In genomic region chr19:7863157-7863970, GRCh38 we compare ENCODE assay signal across 12 cellular contexts. TPM values are rescaled to one million over a fixed set of nuclear protein-coding genes. Genes with fewer than 3 reads are reported as not detected.
A peak's percentile ranks its signal among the peaks of the same experiment; 100 is the strongest.
DNase-seq lines count a peak whose midpoint lies in the region; ATAC-seq and TF ChIP-seq lines count a peak whose summit lies in the region.
"Had no signal": no experiment of that assay in that cellular context is flagged by ENCODE, and none has a peak within 500 bp of the region (broad histone marks: within the 10 kb centered on the region; RNA-seq: fewer than 3 reads in every experiment).

No MANE protein-coding gene starts in this region.

- H3K36me3 Mint-ChIP-seq in glutamatergic neuron (ENCODE audit: unreplicated experiment): no peaks in the 10 kb centered on the region

- H3K4me1 ChIP-seq in cardiac muscle cell (ENCODE audit: low read depth) (peaks cover 10% of the 10 kb centered on the region), heart right ventricle (peaks cover 0 to 26% (median 20%) of the 10 kb centered on the region in 9 donors), suprapubic skin (peaks cover 31% of the 10 kb centered on the region)

- H3K27ac Mint-ChIP-seq in glutamatergic neuron (ENCODE audit: unreplicated experiment): no peak overlapping the region
- H3K27ac Mint-ChIP-seq: activated T-cell treated with anti-CD3 and anti-CD28 coated beads, Interleukin-2, amount 50 U/mL, for 72 hours; stimulated activated naive CD8-positive, alpha-beta T cell treated with anti-CD3 and anti-CD28 coated beads, Interleukin-15, Interleukin-2, amounts not matched to agents 100 ng/mL and 50 ng/mL, for 24 hours had no signal

- H3K4me1 Mint-ChIP-seq in glutamatergic neuron (ENCODE audit: low read depth, unreplicated experiment): peaks cover 2% of the 10 kb centered on the region

- peaks cover 20% of the 10 kb centered on the region for H3K27me3 Mint-ChIP-seq in glutamatergic neuron (ENCODE audit: unreplicated experiment)

- no peak for TF ChIP-seq POLR2A in suprapubic skin (IDR thresholded peaks at IDR 0.05)

- peaks cover 13% of the 10 kb centered on the region for H3K9me3 Mint-ChIP-seq in glutamatergic neuron (ENCODE audit: unreplicated experiment)
- H3K9me3 Mint-ChIP-seq: activated T-cell treated with anti-CD3 and anti-CD28 coated beads, Interleukin-2, amount 50 U/mL, for 72 hours; stimulated activated naive CD8-positive, alpha-beta T cell treated with anti-CD3 and anti-CD28 coated beads, Interleukin-15, Interleukin-2, amounts not matched to agents 100 ng/mL and 50 ng/mL, for 24 hours had no signal

- TF ChIP-seq CTCF in cardiac muscle cell (IDR thresholded peaks at IDR 0.05; ENCODE audit: low read depth, low read length) (no peak), heart right ventricle (IDR thresholded peaks at IDR 0.05) (no peak), glutamatergic neuron (IDR thresholded peaks at IDR 0.05; ENCODE audit: partially characterized antibody, unreplicated experiment) (no peak), suprapubic skin (IDR thresholded peaks at IDR 0.05) (no peak)

- peak overlapping the region; percentile 25 for H3K4me3 ChIP-seq in cardiac muscle cell
- H3K4me3 ChIP-seq in heart right ventricle: no peak overlapping the region
- peak overlapping the region; percentile 35 for H3K4me3 ChIP-seq in suprapubic skin
- no peak overlapping the region for H3K4me3 ChIP-seq in MG63

- H3K36me3 ChIP-seq in cardiac muscle cell (no peaks in the 10 kb centered on the region), heart right ventricle (peaks cover 0 to 21% (median 0%) of the 10 kb centered on the region in 9 donors), suprapubic skin (peaks cover 9% of the 10 kb centered on the region), MG63 (no peaks in the 10 kb centered on the region)

- DNase-seq in cardiac muscle cell (ENCODE audit: low read depth in 1 of 2, low spot score in 1 of 2): peak in 1 of 2 donors; percentile 44
- no peak for DNase-seq in heart right ventricle
- DNase-seq in glutamatergic neuron: peak; percentile 60
- DNase-seq in suprapubic skin (ENCODE audit: low spot score in 2 of 2): peak in 1 of 2 donors; percentile 65
- DNase-seq in NCI-H187 (lab: John Stamatoyannopoulos, UW): no peak
- no peak for DNase-seq in MG63
- DNase-seq: GDM1 had no signal

- no peak overlapping the region for H3K4me3 Mint-ChIP-seq in glutamatergic neuron (ENCODE audit: unreplicated experiment)
- H3K4me3 Mint-ChIP-seq: stimulated activated naive CD8-positive, alpha-beta T cell treated with anti-CD3 and anti-CD28 coated beads, Interleukin-15, Interleukin-2, amounts not matched to agents 100 ng/mL and 50 ng/mL, for 24 hours had no signal

- no peak for TF ChIP-seq EP300 in suprapubic skin (IDR thresholded peaks at IDR 0.05)

- intact Hi-C loops in heart right ventricle (cut with DNase I): no loop called here

- ATAC-seq in heart right ventricle: no peak

- WGBS in heart right ventricle, 2 donors: 75 to 78% methylated on average over 74 to 83 of the region's 83 CpGs
- 66% methylated on average over 24 of the region's 83 CpGs for WGBS in suprapubic skin

- H3K27ac ChIP-seq in cardiac muscle cell (no peak overlapping the region), heart right ventricle (no peak overlapping the region), suprapubic skin (no peak overlapping the region)

- H3K9me3 ChIP-seq in cardiac muscle cell (ENCODE audit: low read depth) (no peaks in the 10 kb centered on the region), heart right ventricle (no peaks in the 10 kb centered on the region), suprapubic skin (no peaks in the 10 kb centered on the region), MG63 (no peaks in the 10 kb centered on the region)

- H3K27me3 ChIP-seq in cardiac muscle cell: peaks cover 72% of the 10 kb centered on the region
- peaks cover 4 to 75% (median 53%) of the 10 kb centered on the region in 7 donors for H3K27me3 ChIP-seq in heart right ventricle
- peaks cover 4% of the 10 kb centered on the region for H3K27me3 ChIP-seq in suprapubic skin
- H3K27me3 ChIP-seq in MG63: no peaks in the 10 kb centered on the region

RNA-seq across cellular contexts. Expression of gene PRR36, which starts 10.8 kb away (rescaled TPM):
- 2.0 and 6.1 TPM in 2 replicates for total RNA-seq in cardiac muscle cell
- polyA plus RNA-seq in cardiac muscle cell: 6.2 and 10.3 TPM in 2 replicates
- under 1 TPM in 1 of 10 donors, not detected in 9; 0.05 TPM for total RNA-seq in heart right ventricle
- under 1 TPM; 0.01 to 0.07 TPM for polyA plus RNA-seq in heart right ventricle
- 37.4 TPM for total RNA-seq in glutamatergic neuron (ENCODE audit: unreplicated experiment)
- 1 to 10 TPM in 1 of 4 donors, under 1 TPM in 3; 0.26 to 1.1 (median 0.74) TPM for total RNA-seq in suprapubic skin
- total RNA-seq in MG63 (2014; rRNA removed; shearing (Covaris generic); ENCODE audit: low replicate concordance): not detected in 2 replicates
- total RNA-seq: NCI-H460 had no signal
- polyA plus RNA-seq: fibroblast of lung, keratinocyte had no signal

RNA-seq across cellular contexts. Expression of gene LRRC8E, which starts 24.9 kb away (rescaled TPM):
- total RNA-seq in cardiac muscle cell (2.4 and 3.5 TPM in 2 replicates), heart right ventricle (1 to 10 TPM in 5 of 10 donors, under 1 TPM in 5; 0.33 to 3.3 (median 0.99) TPM), glutamatergic neuron (ENCODE audit: unreplicated experiment) (not detected), suprapubic skin (10 to 100 TPM; 15.2 to 41.6 (median 30.9) TPM)
- polyA plus RNA-seq in cardiac muscle cell (1.3 TPM in 1 of 2 replicates, not detected in the other), heart right ventricle (1 to 10 TPM in 1 of 2 donors, under 1 TPM in 1; 0.66 to 1.2 TPM)
- 11.9 and 20.1 TPM in 2 replicates for total RNA-seq in MG63 (2014; rRNA removed; shearing (Covaris generic); ENCODE audit: low replicate concordance)
- total RNA-seq: activated T-cell treated with anti-CD3 and anti-CD28 coated beads, Interleukin-2, amount 50 U/mL, for 72 hours had no signal

RNA-seq across cellular contexts. Expression of gene EVI5L, which starts 33.3 kb away (rescaled TPM):
- total RNA-seq in cardiac muscle cell (41.9 and 48.6 TPM in 2 replicates), heart right ventricle (10 to 100 TPM; 16.8 to 26.3 (median 20.3) TPM), glutamatergic neuron (ENCODE audit: unreplicated experiment) (36.4 TPM), suprapubic skin (10 to 100 TPM; 17.2 to 29.4 (median 25.6) TPM)
- polyA plus RNA-seq in cardiac muscle cell (28.7 and 29.1 TPM in 2 replicates), heart right ventricle (10 to 100 TPM; 12.9 to 21.0 TPM)
- 21.4 and 31.0 TPM in 2 replicates for total RNA-seq in MG63 (2014; rRNA removed; shearing (Covaris generic); ENCODE audit: low replicate concordance)

RNA-seq across cellular contexts. Expression of gene MAP2K7, which starts 40.3 kb away (rescaled TPM):
- total RNA-seq in cardiac muscle cell (23.5 and 24.1 TPM in 2 replicates), heart right ventricle (10 to 100 TPM; 21.3 to 32.5 (median 24.6) TPM), glutamatergic neuron (ENCODE audit: unreplicated experiment) (44.2 TPM), suprapubic skin (10 to 100 TPM; 25.1 to 52.4 (median 29.3) TPM)
- polyA plus RNA-seq in cardiac muscle cell (12.4 and 18.6 TPM in 2 replicates), heart right ventricle (10 to 100 TPM; 13.1 to 53.8 TPM)
- 21.2 and 38.6 TPM in 2 replicates for total RNA-seq in MG63 (2014; rRNA removed; shearing (Covaris generic); ENCODE audit: low replicate concordance)

RNA-seq across cellular contexts. Expression of gene TGFBR3L, which starts 51.3 kb away (rescaled TPM):
- total RNA-seq in cardiac muscle cell: 0.46 and 3.2 TPM in 2 replicates
- polyA plus RNA-seq in cardiac muscle cell: 2.6 and 11.8 TPM in 2 replicates
- 10 to 100 TPM in 2 of 10 donors, 1 to 10 TPM in 8; 1.1 to 11.6 (median 4.7) TPM for total RNA-seq in heart right ventricle
- 1 to 10 TPM; 1.9 to 2.3 TPM for polyA plus RNA-seq in heart right ventricle
- 0.69 TPM for total RNA-seq in glutamatergic neuron (ENCODE audit: unreplicated experiment)
- total RNA-seq in suprapubic skin: not detected
- 0.46 TPM in 1 of 2 replicates, not detected in the other for total RNA-seq in MG63 (2014; rRNA removed; shearing (Covaris generic); ENCODE audit: low replicate concordance)
- polyA plus RNA-seq: fibroblast of lung had no signal

Comparison
In these comparisons a context has a peak if more than half of its experiments do, and no peak if none do; other contexts are left out.
1. H3K4me3 ChIP-seq: peak in cardiac muscle cell (single experiment) and suprapubic skin (single experiment); none in heart right ventricle (0 of 10) and MG63 (single experiment).